ENCODE assay signal across 9 cellular contexts in the genomic region with DNA sequence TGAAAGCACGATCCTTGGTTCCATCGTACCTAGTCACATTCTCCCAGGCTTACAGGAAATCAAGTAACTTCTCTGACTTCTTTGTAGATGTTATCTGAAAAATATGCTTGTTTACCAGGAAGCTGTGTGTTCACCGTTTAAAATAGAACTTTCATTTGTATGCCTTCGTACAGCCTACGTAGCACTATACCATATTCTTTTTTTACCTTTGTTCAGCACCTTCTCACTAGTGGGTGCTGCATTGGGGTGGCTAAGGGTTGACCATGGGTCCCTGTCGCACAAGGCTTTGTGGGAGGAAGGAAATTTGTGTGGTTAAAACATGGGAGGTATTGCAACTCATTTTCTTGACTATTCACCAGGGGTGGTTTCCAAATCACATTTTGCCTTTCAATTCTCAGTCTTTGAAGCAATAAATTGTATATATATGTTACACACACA. TPM values are rescaled to one million over a fixed set of nuclear protein-coding genes. Genes with fewer than 3 reads are reported as not detected.
DNase-seq lines count a peak whose midpoint lies in the region; ATAC-seq and TF ChIP-seq lines count a peak whose summit lies in the region.
"Had no signal": no experiment of that assay in that cellular context is flagged by ENCODE, and none has a peak within 500 bp of the region (broad histone marks: within the 10 kb centered on the region; RNA-seq: fewer than 3 reads in every experiment).

No MANE protein-coding gene starts in this region.

- ATAC-seq in HG03558 (IDR thresholded peaks at IDR 0.05; ENCODE audit: extremely low read depth, unreplicated experiment) (peak; percentile 51), esophagus mucosa (no peak)
- peak; percentile 93 for ATAC-seq in stimulated activated naive CD8-positive, alpha-beta T cell treated with anti-CD3 and anti-CD28 coated beads, Interleukin-15, Interleukin-2, amounts not matched to agents 100 U/mL and 50 U/mL, for 24 hours

- H3K27me3 ChIP-seq in esophagus muscularis mucosa: no peaks in the 10 kb centered on the region
- H3K27me3 ChIP-seq: MG63 had no signal

- no peak for TF ChIP-seq POLR2A in esophagus muscularis mucosa (IDR thresholded peaks at IDR 0.05; ENCODE audit: low read depth)

- DNase-seq in activated CD4-positive, CD25-positive, alpha-beta regulatory T cell (lab: John Stamatoyannopoulos, UW): peak in 3 of 4 experiments; percentile 4 to 14 (median 6)
- no peak for DNase-seq in activated CD4-positive, CD25-positive, alpha-beta regulatory T cell treated with anti-CD3 and anti-CD28 coated beads, Interleukin-2, amount 50 U/mL, for 72 hours
- DNase-seq in activated naive CD4-positive, alpha-beta T cell treated with anti-CD3 and anti-CD28 coated beads, Interleukin-2, amount 50 U/mL, for 16 hours: peak; percentile 58
- DNase-seq in stimulated activated naive CD8-positive, alpha-beta T cell treated with anti-CD3 and anti-CD28 coated beads, Interleukin-15, Interleukin-2, amounts not matched to agents 100 U/mL and 50 U/mL, for 24 hours: peak; percentile 55
- DNase-seq in esophagus muscularis mucosa (ENCODE audit: extremely low spot score): no peak
- DNase-seq in germinal center (ENCODE audit: low spot score): no peak
- DNase-seq: MG63 had no signal

- no peak overlapping the region for H3K4me3 ChIP-seq in esophagus muscularis mucosa
- H3K4me3 ChIP-seq: MG63 had no signal

- no peak overlapping the region for H3K27ac ChIP-seq in esophagus muscularis mucosa (replicated peaks in 1 of 4)

- no peaks in the 10 kb centered on the region for H3K9me3 ChIP-seq in esophagus muscularis mucosa
- H3K9me3 ChIP-seq: MG63 had no signal

- TF ChIP-seq EP300 in esophagus muscularis mucosa (IDR thresholded peaks at IDR 0.05): no peak

- 80% methylated on average over 6 of the region's 6 CpGs for WGBS in esophagus muscularis mucosa

- peaks cover 0 to 2% (median under 1%) of the 10 kb centered on the region in 4 donors for H3K4me1 ChIP-seq in esophagus muscularis mucosa

- TF ChIP-seq CTCF in esophagus muscularis mucosa (IDR thresholded peaks at IDR 0.05): no peak

- peaks cover 3 to 28% (median 17%) of the 10 kb centered on the region in 4 donors for H3K36me3 ChIP-seq in esophagus muscularis mucosa

- intact Hi-C loops in esophagus muscularis mucosa (cut with DNase I): no loop called here

RNA-seq across cellular contexts. Expression of a gene that starts 16.6 kb away (rescaled TPM):
- total RNA-seq in esophagus muscularis mucosa: 10 to 100 TPM; 18.3 to 27.5 (median 22.6) TPM
- total RNA-seq in esophagus mucosa: 34.4 TPM

RNA-seq across cellular contexts. Expression of a gene that starts 59.0 kb away (rescaled TPM):
- total RNA-seq in esophagus muscularis mucosa (under 1 TPM in 3 of 4 donors, not detected in 1; under 0.01 to 0.11 (median under 0.01) TPM), esophagus mucosa (0.12 TPM)

Comparison
In these comparisons a context has a peak if more than half of its experiments do, and no peak if none do; other contexts are left out.
1. DNase-seq: peak in activated CD4-positive, CD25-positive, alpha-beta regulatory T cell (3 of 4), activated naive CD4-positive, alpha-beta T cell treated with anti-CD3 and anti-CD28 coated beads, Interleukin-2, amount 50 U/mL, for 16 hours (single experiment) and stimulated activated naive CD8-positive, alpha-beta T cell treated with anti-CD3 and anti-CD28 coated beads, Interleukin-15, Interleukin-2, amounts not matched to agents 100 U/mL and 50 U/mL, for 24 hours (single experiment); none in activated CD4-positive, CD25-positive, alpha-beta regulatory T cell treated with anti-CD3 and anti-CD28 coated beads, Interleukin-2, amount 50 U/mL, for 72 hours (single experiment), esophagus muscularis mucosa (single experiment) and germinal center (single experiment).